ENCODE assay signal across 21 cellular contexts in genomic region chr2:115443550-115444185, GRCh38.
DNase-seq lines count a peak whose midpoint lies in the region; ATAC-seq and TF ChIP-seq lines count a peak whose summit lies in the region.
"Had no signal": no experiment of that assay in that cellular context is flagged by ENCODE, and none has a peak within 500 bp of the region (broad histone marks: within the 10 kb centered on the region; RNA-seq: fewer than 3 reads in every experiment).

No MANE protein-coding gene starts in this region.

- TF ChIP-seq POLR2A in body of pancreas (IDR thresholded peaks at IDR 0.05) = no peak

- no peak for ATAC-seq in GM19467 (IDR thresholded peaks at IDR 0.05; ENCODE audit: unreplicated experiment)
- ATAC-seq in natural killer cell = no peak
- no peak for ATAC-seq in body of pancreas
- ATAC-seq: HCT116, PC-3 had no signal

- H3K27ac ChIP-seq in neural progenitor cell = no peak overlapping the region
- no peak overlapping the region for H3K27ac ChIP-seq in body of pancreas
- H3K27ac ChIP-seq: SJSA1 had no signal

- H3K4me3 ChIP-seq in Caco-2 (ENCODE audit: low read depth, low read length) (no peak overlapping the region), neural progenitor cell (no peak overlapping the region), body of pancreas (no peak overlapping the region)
- H3K4me3 ChIP-seq: SJSA1 had no signal

- no peaks in the 10 kb centered on the region for H3K79me2 ChIP-seq in neural progenitor cell (ENCODE audit: low read depth)

- no peaks in the 10 kb centered on the region for H3F3A ChIP-seq in neural progenitor cell (ENCODE audit: low read depth)

- no peak overlapping the region for H3K27ac Mint-ChIP-seq in Caco-2 (ENCODE audit: unreplicated experiment)
- no peak overlapping the region for H3K27ac Mint-ChIP-seq in neural progenitor cell
- no peak overlapping the region for H3K27ac Mint-ChIP-seq in natural killer cell

- H3K27me3 Mint-ChIP-seq in Caco-2 (ENCODE audit: insufficient read depth, unreplicated experiment) = peaks cover 4% of the 10 kb centered on the region
- no peaks in the 10 kb centered on the region for H3K27me3 Mint-ChIP-seq in neural progenitor cell (ENCODE audit: insufficient read depth, low read depth)
- no peaks in the 10 kb centered on the region for H3K27me3 Mint-ChIP-seq in natural killer cell (ENCODE audit: low read depth in 2 of 2)

- POLR2A ChIA-PET in Caco-2 (lab: Charles Lee) = no interaction called here

- no peak overlapping the region for H3K4me3 Mint-ChIP-seq in Caco-2 (ENCODE audit: unreplicated experiment)
- no peak overlapping the region for H3K4me3 Mint-ChIP-seq in neural progenitor cell
- no peak overlapping the region for H3K4me3 Mint-ChIP-seq in natural killer cell

- H3K9me3 Mint-ChIP-seq in Caco-2 (ENCODE audit: unreplicated experiment) = peaks cover 14% of the 10 kb centered on the region
- H3K9me3 Mint-ChIP-seq in neural progenitor cell = peaks cover 21% of the 10 kb centered on the region
- H3K9me3 Mint-ChIP-seq in natural killer cell = peaks cover 18 to 32% of the 10 kb centered on the region in 2 donors

- H3K4me1 Mint-ChIP-seq in Caco-2 (ENCODE audit: low read depth, unreplicated experiment) = no peaks in the 10 kb centered on the region
- H3K4me1 Mint-ChIP-seq in neural progenitor cell = peaks cover 3% of the 10 kb centered on the region
- no peaks in the 10 kb centered on the region for H3K4me1 Mint-ChIP-seq in natural killer cell

- no peaks in the 10 kb centered on the region for H3K36me3 ChIP-seq in Caco-2 (ENCODE audit: control insufficient read depth, insufficient read depth, low read length)
- H3K36me3 ChIP-seq in neural progenitor cell = no peaks in the 10 kb centered on the region
- no peaks in the 10 kb centered on the region for H3K36me3 ChIP-seq in body of pancreas (replicated peaks in 1 of 2; ENCODE audit: insufficient read depth in 1 of 2, low read depth in 2 of 2)
- H3K36me3 ChIP-seq: SJSA1 had no signal

- intact Hi-C loops in Caco-2 (cut with micrococcal nuclease; ENCODE audit: unreplicated experiment) = no loop called here
- intact Hi-C loops in natural killer cell (cut with micrococcal nuclease) = no loop called here
- intact Hi-C loops in body of pancreas (cut with DNase I) = no loop called here

- peak; percentile 35 to 62 for DNase-seq in Caco-2
- peak; percentile 89 for DNase-seq in NCI-H226
- peak; percentile 0 for DNase-seq in iris pigment epithelial cell (ENCODE audit: low read depth)
- peak; percentile 3 for DNase-seq in neural progenitor cell (ENCODE audit: low spot score)
- DNase-seq in iPS-NIHi7 (ENCODE audit: extremely low spot score) = no peak
- no peak for DNase-seq in natural killer cell
- no peak for DNase-seq in body of pancreas
- DNase-seq: 8988T, ACHN, NCI-H1092, NCI-H1417 treated with DMSO at 0.1 percent for 48 hours, NCI-H1694 treated with DMSO at 0.1 percent for 48 hours, NCI-H2081 treated with DMSO at 0.1 percent for 48 hours, NCI-H2171, NCI-H345, NCI-H524, NCI-H748 treated with DMSO at 0.1 percent for 48 hours, PC-3 had no signal

- no peak overlapping the region for H3K4me2 ChIP-seq in neural progenitor cell

- peaks cover 16% of the 10 kb centered on the region; the same call in 1 of the 2 replicates for H3K9me3 ChIP-seq in Caco-2
- no peaks in the 10 kb centered on the region for H3K9me3 ChIP-seq in neural progenitor cell (ENCODE audit: low read depth)
- no peaks in the 10 kb centered on the region for H3K9me3 ChIP-seq in body of pancreas

- WGBS in body of pancreas, 2 donors = 77 to 91% methylated on average over 1 of the region's 1 CpG

- TF ChIP-seq CTCF in Caco-2 (IDR thresholded peaks at IDR 0.05; ENCODE audit: insufficient read depth in 1 of 2, low read depth in 1 of 2, low read length in 1 of 2, severe bottlenecking in 1 of 2, unreplicated experiment in 1 of 2) = no peak
- no peak for TF ChIP-seq CTCF in neural progenitor cell (IDR thresholded peaks at IDR 0.05)
- no peak for TF ChIP-seq CTCF in natural killer cell (IDR thresholded peaks at IDR 0.05)
- no peak for TF ChIP-seq CTCF in body of pancreas (IDR thresholded peaks at IDR 0.05)

- no peaks in the 10 kb centered on the region for H4K20me1 ChIP-seq in neural progenitor cell (ENCODE audit: low read depth)

- H3K27me3 ChIP-seq in Caco-2 (replicated peaks; ENCODE audit: control insufficient read depth, insufficient read depth, low read length) = no peaks in the 10 kb centered on the region
- no peaks in the 10 kb centered on the region for H3K27me3 ChIP-seq in neural progenitor cell
- H3K27me3 ChIP-seq in body of pancreas = no peaks in the 10 kb centered on the region
- H3K27me3 ChIP-seq: SJSA1 had no signal

- H3K9ac ChIP-seq in neural progenitor cell = no peak overlapping the region

- H3K36me3 Mint-ChIP-seq in Caco-2 (ENCODE audit: insufficient read depth, unreplicated experiment) = no peaks in the 10 kb centered on the region
- H3K36me3 Mint-ChIP-seq in neural progenitor cell = peaks cover 6% of the 10 kb centered on the region
- H3K36me3 Mint-ChIP-seq in natural killer cell = peaks cover 9% of the 10 kb centered on the region

- no peak overlapping the region for H2AFZ ChIP-seq in neural progenitor cell (replicated peaks)

- no TSS peak for BruUV-seq in Caco-2 (replicated peaks; lab: Mats Ljungman, UMichigan)

- H3K4me1 ChIP-seq in Caco-2 (0 out of 2 replicates have a peak, but pooled peaks cover 5% of the 10 kb centered on the region), neural progenitor cell (peaks cover 9% of the 10 kb centered on the region), body of pancreas (no peaks in the 10 kb centered on the region)
- H3K4me1 ChIP-seq: SJSA1 had no signal

- CTCF ChIA-PET in Caco-2 (lab: Charles Lee) = no interaction called here

Comparison
In these comparisons a context has a peak if more than half of its experiments do, and no peak if none do; other contexts are left out.
1. DNase-seq: peak in Caco-2 (2 of 2), NCI-H226 (single experiment), iris pigment epithelial cell (single experiment) and neural progenitor cell (single experiment); none in iPS-NIHi7 (single experiment), natural killer cell (single experiment) and body of pancreas (0 of 4).